Comparison of ENCODE assay signal across 8 cellular contexts in genomic region chr3:190585771-190586630, GRCh38.
DNase-seq lines count a peak whose midpoint lies in the region; ATAC-seq and TF ChIP-seq lines count a peak whose summit lies in the region.

No MANE protein-coding gene starts in this region.

- H3K4me1 Mint-ChIP-seq in activated T-cell treated with anti-CD3 and anti-CD28 coated beads, Interleukin-2, amount 50 U/mL, for 72 hours (ENCODE audit: low read depth) = peaks cover 66% of the 10 kb centered on the region
- H3K4me1 Mint-ChIP-seq in immature natural killer cell = peaks cover 19 to 22% of the 10 kb centered on the region in 2 donors

- no peaks in the 10 kb centered on the region for H3K36me3 ChIP-seq in sigmoid colon

- H3K27me3 Mint-ChIP-seq in activated T-cell treated with anti-CD3 and anti-CD28 coated beads, Interleukin-2, amount 50 U/mL, for 72 hours (ENCODE audit: low read depth) = no peaks in the 10 kb centered on the region
- H3K27me3 Mint-ChIP-seq in immature natural killer cell (ENCODE audit: low read depth in 3 of 3) = no peaks in the 10 kb centered on the region

- ATAC-seq in GM21528 (IDR thresholded peaks at IDR 0.05; ENCODE audit: low FRiP score, unreplicated experiment) = peak; percentile 12
- peak; percentile 92 to 94 for ATAC-seq in activated T-cell treated with anti-CD3 and anti-CD28 coated beads, Interleukin-2, amount 50 U/mL, for 72 hours (replicated peaks in 1 of 2)

- TF ChIP-seq CTCF in sigmoid colon (IDR thresholded peaks at IDR 0.05) = no peak

- no peak for TF ChIP-seq POLR2A in sigmoid colon (IDR thresholded peaks at IDR 0.05)

- H3K9me3 Mint-ChIP-seq in activated T-cell treated with anti-CD3 and anti-CD28 coated beads, Interleukin-2, amount 50 U/mL, for 72 hours = peaks cover 0 to 2% of the 10 kb centered on the region in 2 donors
- no peaks in the 10 kb centered on the region for H3K9me3 Mint-ChIP-seq in immature natural killer cell

- no peak for TF ChIP-seq EP300 in sigmoid colon (IDR thresholded peaks at IDR 0.05)

- intact Hi-C loops in sigmoid colon (cut with DNase I) = no loop called here

- peaks cover 0 to 5% (median 2%) of the 10 kb centered on the region in 4 donors for H3K4me1 ChIP-seq in sigmoid colon

- H3K27ac ChIP-seq in sigmoid colon = no peak overlapping the region

- DNase-seq in 8988T (peak; percentile 29), NCI-H1436 treated with DMSO at 0.1 percent for 48 hours (lab: John Stamatoyannopoulos, UW) (peak; percentile 91), immature natural killer cell (no peak), sigmoid colon (no peak)
- peak; percentile 76 to 77 for DNase-seq in activated T-cell treated with anti-CD3 and anti-CD28 coated beads, Interleukin-2, amount 50 U/mL, for 72 hours
- peak; percentile 22 for DNase-seq in stimulated activated CD8-positive, alpha-beta memory T cell treated with anti-CD3 and anti-CD28 coated beads, Interleukin-12 subunit alpha, Interleukin-12 subunit beta, amount 100 ng/mL, for 24 hours (ENCODE audit: extremely low read depth)
- DNase-seq in effector CD8-positive, alpha-beta T cell (lab: John Stamatoyannopoulos, UW) = no peak

- H3K27me3 ChIP-seq in sigmoid colon = no peaks in the 10 kb centered on the region

- 76 to 81% methylated on average over 6 of the region's 6 CpGs for WGBS in sigmoid colon, 2 donors

- H3K9me3 ChIP-seq in sigmoid colon = no peaks in the 10 kb centered on the region

- peak overlapping the region; percentile 89 for H3K27ac Mint-ChIP-seq in activated T-cell treated with anti-CD3 and anti-CD28 coated beads, Interleukin-2, amount 50 U/mL, for 72 hours
- peak overlapping the region in 5 of 6 donors; percentile 25 to 70 (median 61) for H3K27ac Mint-ChIP-seq in immature natural killer cell

- no peak overlapping the region for H3K4me3 ChIP-seq in sigmoid colon

- peak overlapping the region; percentile 67 for H3K4me3 Mint-ChIP-seq in activated T-cell treated with anti-CD3 and anti-CD28 coated beads, Interleukin-2, amount 50 U/mL, for 72 hours
- peak overlapping the region in 4 of 5 donors; percentile 28 to 42 (median 32) for H3K4me3 Mint-ChIP-seq in immature natural killer cell

- H3K36me3 Mint-ChIP-seq in activated T-cell treated with anti-CD3 and anti-CD28 coated beads, Interleukin-2, amount 50 U/mL, for 72 hours (ENCODE audit: insufficient read depth in 2 of 2) = peaks cover 0 to 7% of the 10 kb centered on the region in 2 donors
- H3K36me3 Mint-ChIP-seq in immature natural killer cell = peaks cover 0 to 4% (median 0%) of the 10 kb centered on the region in 3 donors

Comparison
In these comparisons a context has a peak if more than half of its experiments do, and no peak if none do; other contexts are left out.
1. DNase-seq: peak in 8988T (single experiment), NCI-H1436 treated with DMSO at 0.1 percent for 48 hours (single experiment), activated T-cell treated with anti-CD3 and anti-CD28 coated beads, Interleukin-2, amount 50 U/mL, for 72 hours (2 of 2) and stimulated activated CD8-positive, alpha-beta memory T cell treated with anti-CD3 and anti-CD28 coated beads, Interleukin-12 subunit alpha, Interleukin-12 subunit beta, amount 100 ng/mL, for 24 hours (single experiment); none in immature natural killer cell (0 of 3), effector CD8-positive, alpha-beta T cell (single experiment) and sigmoid colon (single experiment).